In genomic region chr7:135509589-135509838, GRCh38 we compare ENCODE assay signal across 9 cellular contexts. TPM values are rescaled to one million over a fixed set of nuclear protein-coding genes. Genes with fewer than 3 reads are reported as not detected.
DNase-seq lines count a peak whose midpoint lies in the region; ATAC-seq, FAIRE-seq and TF ChIP-seq lines count a peak whose summit lies in the region.
"Had no signal": no experiment of that assay in that cellular context is flagged by ENCODE, and none has a peak within 500 bp of the region (broad histone marks: within the 10 kb centered on the region; RNA-seq: fewer than 3 reads in every experiment).

No MANE protein-coding gene starts in this region.

- peak overlapping the region; percentile 60 for H3K23ac ChIP-seq in neuronal stem cell (ENCODE audit: low read depth, low read length, poor library complexity)

- H3K79me1 ChIP-seq in neuronal stem cell (ENCODE audit: low read depth, low read length), result peaks cover 2% of the 10 kb centered on the region

- no TSS peak for BruUV-seq in endothelial cell of umbilical vein (replicated peaks; lab: Mats Ljungman, UMichigan)

- H2BK12ac ChIP-seq in neuronal stem cell (ENCODE audit: low read length), result no peak overlapping the region

- H3K27me3 Mint-ChIP-seq in CD4-positive, CD25-positive, alpha-beta regulatory T cell, result no peaks in the 10 kb centered on the region

- POLR2A ChIA-PET in endothelial cell of umbilical vein (lab: Charles Lee), result no interaction called here

- intact Hi-C loops in endothelial cell of umbilical vein (cut with micrococcal nuclease), result loop anchor here (2.0 kb wide), 1 partner anchor 95 kb away; no protein-coding TSS in a partner anchor

- no peak overlapping the region for H3K4me3 Mint-ChIP-seq in CD4-positive, CD25-positive, alpha-beta regulatory T cell
- H3K4me3 Mint-ChIP-seq: activated naive CD4-positive, alpha-beta T cell treated with anti-CD3 and anti-CD28 coated beads for 36 hours had no signal

- no peak overlapping the region for H4K8ac ChIP-seq in neuronal stem cell (ENCODE audit: low read depth, low read length)

- dilution Hi-C loops in endothelial cell of umbilical vein (cut with MboI; ENCODE audit: extremely low pct_ligation_motif_present, low sequenced_read_pairs), result no loop called here

- no peaks in the 10 kb centered on the region for H3K9me3 Mint-ChIP-seq in CD4-positive, CD25-positive, alpha-beta regulatory T cell
- H3K9me3 Mint-ChIP-seq: activated naive CD4-positive, alpha-beta T cell treated with anti-CD3 and anti-CD28 coated beads for 36 hours had no signal

- H3K9me1 ChIP-seq in endothelial cell of umbilical vein (replicated peaks; ENCODE audit: control insufficient read depth, extremely low read depth, insufficient read depth, low read length), result no peaks in the 10 kb centered on the region

- no peak overlapping the region for H3K27ac Mint-ChIP-seq in CD4-positive, CD25-positive, alpha-beta regulatory T cell
- H3K27ac Mint-ChIP-seq: activated naive CD4-positive, alpha-beta T cell treated with anti-CD3 and anti-CD28 coated beads for 36 hours had no signal

- H2AK5ac ChIP-seq in neuronal stem cell (ENCODE audit: low read depth, low read length), result no peak overlapping the region

- peak overlapping the region; percentile 90 for H3K4me3 ChIP-seq in CD4-positive, CD25-positive, alpha-beta regulatory T cell (ENCODE audit: low read depth, low read length)
- H3K4me3 ChIP-seq in NB4 (ENCODE audit: low read depth, low read length), result peak overlapping the region; percentile 91
- H3K4me3 ChIP-seq in endothelial cell of umbilical vein (replicated peaks in 1 of 3; ENCODE audit: insufficient read depth in 1 of 3, low read depth in 1 of 3, low read length in 3 of 3), result peak overlapping the region; percentile 92 to 95 (median 93)
- peak overlapping the region; percentile 64 to 94 for H3K4me3 ChIP-seq in neuronal stem cell (ENCODE audit: low read length in 2 of 2)

- H3K4me1 Mint-ChIP-seq in CD4-positive, CD25-positive, alpha-beta regulatory T cell, result peaks cover 7 to 19% (median 10%) of the 10 kb centered on the region in 4 donors

- TF ChIP-seq CTCF in NB4 (IDR thresholded peaks at IDR 0.05; ENCODE audit: low read depth, low read length), result no peak
- no peak for TF ChIP-seq CTCF in endothelial cell of umbilical vein (IDR thresholded peaks at IDR 0.05; ENCODE audit: extremely low read depth in 1 of 2, insufficient read depth in 1 of 2, low read depth in 1 of 2, low read length in 2 of 2)

- peaks cover 32% of the 10 kb centered on the region for H3K4me1 ChIP-seq in CD4-positive, CD25-positive, alpha-beta regulatory T cell (ENCODE audit: control insufficient read depth, insufficient read depth, low read length, poor library complexity, severe bottlenecking)
- H3K4me1 ChIP-seq in endothelial cell of umbilical vein (ENCODE audit: control insufficient read depth, extremely low read depth, insufficient read depth, low read length) (peaks cover 19% of the 10 kb centered on the region), neuronal stem cell (ENCODE audit: control insufficient read depth in 2 of 2, insufficient read depth in 1 of 2, low read depth in 1 of 2, low read length in 2 of 2) (peaks cover 2 to 6% of the 10 kb centered on the region in 2 donors)

- peak overlapping the region; percentile 89 for H3K9ac ChIP-seq in endothelial cell of umbilical vein (replicated peaks; ENCODE audit: extremely low read depth, insufficient read depth, low read length)
- H3K9ac ChIP-seq in neuronal stem cell (ENCODE audit: low read depth, low read length, poor library complexity), result peak overlapping the region; percentile 85

- peaks cover 51% of the 10 kb centered on the region for H3K79me2 ChIP-seq in endothelial cell of umbilical vein (ENCODE audit: control insufficient read depth, insufficient read depth, low read length)

- H4K91ac ChIP-seq in neuronal stem cell (ENCODE audit: low read depth, low read length, poor library complexity), result no peak overlapping the region

- H3K4me2 ChIP-seq in endothelial cell of umbilical vein (ENCODE audit: insufficient read depth, low read length) (peak overlapping the region; percentile 93), neuronal stem cell (ENCODE audit: insufficient read depth, low read length, poor library complexity, severe bottlenecking) (peak overlapping the region; percentile 90)

- TF ChIP-seq POLR2A in NB4 (IDR thresholded peaks at IDR 0.05; ENCODE audit: extremely low read depth, insufficient read length) (no peak), endothelial cell of umbilical vein (IDR thresholded peaks at IDR 0.05; ENCODE audit: low read depth, low read length) (peak; percentile 36), H54 (IDR thresholded peaks at IDR 0.05; ENCODE audit: low read depth, low read length) (no peak)

- peak overlapping the region; percentile 95 for H3K27ac ChIP-seq in CD4-positive, CD25-positive, alpha-beta regulatory T cell (ENCODE audit: insufficient read depth, low read length, poor library complexity, severe bottlenecking)
- H3K27ac ChIP-seq in endothelial cell of umbilical vein (ENCODE audit: insufficient read depth, low read depth, low read length) (peak overlapping the region; percentile 83), neuronal stem cell (replicated peaks; ENCODE audit: low read length) (peak overlapping the region; percentile 89)

- H3K36me3 ChIP-seq in CD4-positive, CD25-positive, alpha-beta regulatory T cell (ENCODE audit: control insufficient read depth, insufficient read depth, low read length), result peaks cover 7% of the 10 kb centered on the region
- H3K36me3 ChIP-seq in endothelial cell of umbilical vein (ENCODE audit: control insufficient read depth in 2 of 2, extremely low read depth in 1 of 2, insufficient read depth in 2 of 2, low read length in 2 of 2) (no peaks in the 10 kb centered on the region), neuronal stem cell (replicated peaks in 1 of 2; ENCODE audit: control insufficient read depth in 2 of 2, insufficient read depth in 2 of 2, low read length in 2 of 2) (no peaks in the 10 kb centered on the region)

- WGBS in neuronal stem cell (ENCODE audit: extremely low coverage in 2 of 2, insufficient read length in 2 of 2, insufficient replicate concordance in 1 of 2), 2 donors, result no CpG with 5 or more reads among the region's 14 CpGs

- H3K36me3 Mint-ChIP-seq in CD4-positive, CD25-positive, alpha-beta regulatory T cell, result no peaks in the 10 kb centered on the region

- no peak overlapping the region for H3K4ac ChIP-seq in neuronal stem cell (ENCODE audit: low read length)

- ATAC-seq in CD4-positive, CD25-positive, alpha-beta regulatory T cell (ENCODE audit: low read depth in 2 of 2), result no peak
- no peak for ATAC-seq in HG03025 (IDR thresholded peaks at IDR 0.05; ENCODE audit: low FRiP score, unreplicated experiment)
- ATAC-seq in HG03378 (IDR thresholded peaks at IDR 0.05; ENCODE audit: unreplicated experiment), result no peak

- H3K14ac ChIP-seq in neuronal stem cell (ENCODE audit: low read length), result no peak overlapping the region

- CTCF ChIA-PET in endothelial cell of umbilical vein (lab: Charles Lee), result interaction anchor here (1.4 to 1.8 kb wide), 2 partner anchors 95 to 228 kb away, joined by 5 to 6 read pairs; no protein-coding TSS in a partner anchor

- no peak overlapping the region for H2BK120ac ChIP-seq in neuronal stem cell (ENCODE audit: low read depth, low read length)

- peaks cover 3% of the 10 kb centered on the region for H4K20me1 ChIP-seq in endothelial cell of umbilical vein (replicated peaks; ENCODE audit: control insufficient read depth, extremely low read depth, insufficient read depth, low read length)

- no peak overlapping the region for H2BK15ac ChIP-seq in neuronal stem cell (ENCODE audit: low read length)

- H3K18ac ChIP-seq in neuronal stem cell (ENCODE audit: low read length), result peak overlapping the region; percentile 97

- DNase-seq in CD4-positive, CD25-positive, alpha-beta regulatory T cell, result no peak
- DNase-seq in NB4 (ENCODE audit: low read depth) (peak; percentile 84), endothelial cell of umbilical vein (ENCODE audit: low read depth, low spot score) (no peak), neuronal stem cell (ENCODE audit: low spot score) (no peak), H54 (ENCODE audit: insufficient read length, low spot score) (no peak), 8988T (no peak)

- H2BK5ac ChIP-seq in neuronal stem cell (ENCODE audit: low read length), result no peak overlapping the region

- H2AFZ ChIP-seq in endothelial cell of umbilical vein (ENCODE audit: low read depth, low read length), result peak overlapping the region; percentile 84
- peak overlapping the region; percentile 98 for H2AFZ ChIP-seq in neuronal stem cell (ENCODE audit: low read length)

- H3K9me3 ChIP-seq in CD4-positive, CD25-positive, alpha-beta regulatory T cell (ENCODE audit: control insufficient read depth in 2 of 2, low read length in 2 of 2), result no peaks in the 10 kb centered on the region
- H3K9me3 ChIP-seq in endothelial cell of umbilical vein (replicated peaks; ENCODE audit: control insufficient read depth, insufficient read depth, low read length) (no peaks in the 10 kb centered on the region), neuronal stem cell (replicated peaks in 1 of 2; ENCODE audit: control insufficient read depth in 2 of 2, insufficient read depth in 1 of 2, low read depth in 1 of 2, low read length in 2 of 2) (no peaks in the 10 kb centered on the region)

- H3K27me3 ChIP-seq in CD4-positive, CD25-positive, alpha-beta regulatory T cell (ENCODE audit: control insufficient read depth, insufficient read depth, low read length), result no peaks in the 10 kb centered on the region
- H3K27me3 ChIP-seq in endothelial cell of umbilical vein (ENCODE audit: control insufficient read depth in 2 of 2, insufficient read depth in 2 of 2, low read length in 2 of 2) (no peaks in the 10 kb centered on the region), neuronal stem cell (ENCODE audit: control insufficient read depth in 3 of 3, insufficient read depth in 3 of 3, low read depth in 1 of 3, low read length in 3 of 3) (no peaks in the 10 kb centered on the region)

- FAIRE-seq in endothelial cell of umbilical vein (lab: Jason Lieb, UNC), result no peak
- FAIRE-seq in H54 (lab: Jason Lieb, UNC), result no peak

RNA-seq across cellular contexts. Expression of gene CNOT4, which starts 0.4 kb away (rescaled TPM):
- 43.4 TPM for total RNA-seq in CD4-positive, CD25-positive, alpha-beta regulatory T cell
- polyA plus RNA-seq in CD4-positive, CD25-positive, alpha-beta regulatory T cell, result 10 to 100 TPM; 12.0 to 14.2 (median 13.2) TPM
- 20.9 and 21.7 TPM in 2 replicates for total RNA-seq in endothelial cell of umbilical vein
- 10.3 and 11.8 TPM in 2 replicates for polyA plus RNA-seq in endothelial cell of umbilical vein
- polyA plus RNA-seq in endothelial cell of umbilical vein (2011; cell fraction: cytosol; rRNA removed), result 7.0 and 8.5 TPM in 2 replicates
- 17.7 and 18.0 TPM in 2 replicates for polyA plus RNA-seq in endothelial cell of umbilical vein (2011; cell fraction: nucleus; rRNA removed)
- 12.2 and 13.1 TPM in 2 replicates for polyA plus RNA-seq in endothelial cell of umbilical vein (2012)
- 30.6 and 32.3 TPM in 2 replicates for polyA minus RNA-seq in endothelial cell of umbilical vein
- polyA minus RNA-seq in endothelial cell of umbilical vein (2011; cell fraction: cytosol; rRNA and poly(A)+ RNA removed), result 9.8 TPM
- polyA minus RNA-seq in endothelial cell of umbilical vein (2011; cell fraction: nucleus; rRNA and poly(A)+ RNA removed), result 49.7 and 63.9 TPM in 2 replicates
- polyA plus RNA-seq in neuronal stem cell (2013, experiment 1 of 2), result 25.1 TPM
- polyA plus RNA-seq in neuronal stem cell (2013, experiment 2 of 2), result 25.6 TPM

RNA-seq across cellular contexts. Expression of gene NUP205, which starts 48.2 kb away (rescaled TPM):
- 56.3 TPM for total RNA-seq in CD4-positive, CD25-positive, alpha-beta regulatory T cell
- 10 to 100 TPM; 21.1 to 32.7 (median 27.4) TPM for polyA plus RNA-seq in CD4-positive, CD25-positive, alpha-beta regulatory T cell
- total RNA-seq in endothelial cell of umbilical vein, result 72.8 and 81.3 TPM in 2 replicates
- polyA plus RNA-seq in endothelial cell of umbilical vein, result 44.3 and 48.8 TPM in 2 replicates
- polyA plus RNA-seq in endothelial cell of umbilical vein (2011; cell fraction: cytosol; rRNA removed), result 43.5 and 49.5 TPM in 2 replicates
- polyA plus RNA-seq in endothelial cell of umbilical vein (2011; cell fraction: nucleus; rRNA removed), result 74.8 and 92.9 TPM in 2 replicates
- 41.7 and 62.4 TPM in 2 replicates for polyA plus RNA-seq in endothelial cell of umbilical vein (2012)
- polyA minus RNA-seq in endothelial cell of umbilical vein, result 82.0 and 94.7 TPM in 2 replicates
- 91.7 TPM for polyA minus RNA-seq in endothelial cell of umbilical vein (2011; cell fraction: cytosol; rRNA and poly(A)+ RNA removed)
- polyA minus RNA-seq in endothelial cell of umbilical vein (2011; cell fraction: nucleus; rRNA and poly(A)+ RNA removed), result 49.8 and 78.6 TPM in 2 replicates
- 90.3 TPM for polyA plus RNA-seq in neuronal stem cell (2013, experiment 1 of 2)
- 93.1 TPM for polyA plus RNA-seq in neuronal stem cell (2013, experiment 2 of 2)
